In genomic region chr2:125730921-125731320, GRCh38 we compare ENCODE assay signal across 15 cellular contexts.
DNase-seq lines count a peak whose midpoint lies in the region; ATAC-seq, FAIRE-seq and TF ChIP-seq lines count a peak whose summit lies in the region.
"Had no signal": no experiment of that assay in that cellular context is flagged by ENCODE, and none has a peak within 500 bp of the region (broad histone marks: within the 10 kb centered on the region; RNA-seq: fewer than 3 reads in every experiment).

No MANE protein-coding gene starts in this region.

- ATAC-seq in GM19395 (IDR thresholded peaks at IDR 0.05; ENCODE audit: unreplicated experiment) = no peak
- ATAC-seq: GM12878 had no signal

- peak; percentile 91 for FAIRE-seq in colon (lab: Jason Lieb, UNC)
- FAIRE-seq: A204.1, GM12878 had no signal

- in situ Hi-C loops in transverse colon (cut with MboI; ENCODE audit: low pct_ligation_motif_present in 1 of 4, low pct_unique_long_range_greater_than_20kb in 1 of 4, low sequenced_read_pairs in 3 of 4) = no loop called here

- no peak overlapping the region for H3K9ac ChIP-seq in mucosa of rectum (ENCODE audit: low read depth in 1 of 2, low read length in 2 of 2)

- TF ChIP-seq CTCF in kidney epithelial cell (IDR thresholded peaks at IDR 0.05; ENCODE audit: insufficient read depth, low read length, poor library complexity, severe bottlenecking) = no peak
- TF ChIP-seq CTCF in transverse colon (IDR thresholded peaks at IDR 0.05) = no peak

- peak; percentile 51 for DNase-seq in kidney epithelial cell (ENCODE audit: low read depth)
- DNase-seq in transverse colon = peak; percentile 17
- DNase-seq in hippocampal formation (lab: John Stamatoyannopoulos, UW) = no peak
- no peak for DNase-seq in Ammon's horn (ENCODE audit: low spot score)
- DNase-seq: BE2C; CD4-positive, alpha-beta memory T cell; DMS79; HCEC 1CT; HFFc6 had no signal

- no peaks in the 10 kb centered on the region for H3K9me3 ChIP-seq in mucosa of rectum (ENCODE audit: control insufficient read depth in 2 of 2, low read length in 2 of 2)
- H3K9me3 ChIP-seq in transverse colon = peaks cover 0 to 2% of the 10 kb centered on the region in 2 donors
- H3K9me3 ChIP-seq: BE2C had no signal

- H3K4me1 ChIP-seq in mucosa of rectum (ENCODE audit: control insufficient read depth in 2 of 2, insufficient read depth in 2 of 2, low read length in 2 of 2) (peaks cover 3 to 11% of the 10 kb centered on the region in 2 donors), transverse colon (peaks cover 0 to 15% (median 5%) of the 10 kb centered on the region in 4 donors)
- H3K4me1 ChIP-seq: BE2C had no signal

- 24 to 38% methylated on average over 3 to 4 of the region's 4 CpGs for WGBS in transverse colon (ENCODE audit: low coverage in 1 of 2), 2 donors

- H3K27ac ChIP-seq in mucosa of rectum (ENCODE audit: low read depth in 2 of 2, low read length in 2 of 2) (peak overlapping the region; percentile 21 to 29), transverse colon (peak overlapping the region; percentile 39 to 58 (median 52))
- H3K27ac ChIP-seq: C4-2B had no signal

- intact Hi-C loops in transverse colon (cut with DNase I; ENCODE audit: low total_unique reads) = no loop called here

- no peak for TF ChIP-seq EP300 in transverse colon (IDR thresholded peaks at IDR 0.05; ENCODE audit: low read depth)

- H3K4me3 ChIP-seq in kidney epithelial cell (ENCODE audit: low read depth, low read length) (no peak overlapping the region), mucosa of rectum (ENCODE audit: low read length in 2 of 2) (peak overlapping the region in 1 of 2 donors; percentile 4), transverse colon (no peak overlapping the region)
- H3K4me3 ChIP-seq: GM12878 had no signal

- H3K27me3 ChIP-seq in kidney epithelial cell (ENCODE audit: control insufficient read depth, insufficient read depth, low read length) = no peaks in the 10 kb centered on the region
- no peaks in the 10 kb centered on the region for H3K27me3 ChIP-seq in mucosa of rectum (ENCODE audit: control insufficient read depth in 2 of 2, insufficient read depth in 2 of 2, low read length in 2 of 2)
- H3K27me3 ChIP-seq in transverse colon = no peaks in the 10 kb centered on the region
- H3K27me3 ChIP-seq: BE2C had no signal

- no peak for TF ChIP-seq POLR2A in transverse colon (IDR thresholded peaks at IDR 0.05)

- H3K36me3 ChIP-seq in kidney epithelial cell (ENCODE audit: control insufficient read depth, insufficient read depth, low read length) (no peaks in the 10 kb centered on the region), mucosa of rectum (ENCODE audit: control insufficient read depth in 2 of 2, insufficient read depth in 2 of 2, low read length in 2 of 2) (no peaks in the 10 kb centered on the region), transverse colon (no peaks in the 10 kb centered on the region)
- H3K36me3 ChIP-seq: BE2C had no signal

Comparison
In these comparisons a context has a peak if more than half of its experiments do, and no peak if none do; other contexts are left out.
1. DNase-seq: peak in kidney epithelial cell (single experiment) and transverse colon (single experiment); none in hippocampal formation (0 of 2) and Ammon's horn (single experiment).